2 cellular contexts compared by ENCODE assay signal in genomic region chr2:131473266-131473665, GRCh38. TPM values are rescaled to one million over a fixed set of nuclear protein-coding genes. Genes with fewer than 3 reads are reported as not detected.
"Had no signal": no experiment of that assay in that cellular context is flagged by ENCODE, and none has a peak within 500 bp of the region (broad histone marks: within the 10 kb centered on the region; RNA-seq: fewer than 3 reads in every experiment).

No MANE protein-coding gene starts in this region.

RNA-seq across cellular contexts. Expression of gene TUBA3D, which starts 2.7 kb away (rescaled TPM):
- total RNA-seq: G401, GM12878 had no signal
